ENCODE assay signal across 8 cellular contexts in genomic region chr7:139118803-139119485, GRCh38. TPM values are rescaled to one million over a fixed set of nuclear protein-coding genes. Genes with fewer than 3 reads are reported as not detected.
A peak's percentile ranks its signal among the peaks of the same experiment; 100 is the strongest.
DNase-seq lines count a peak whose midpoint lies in the region; ATAC-seq and TF ChIP-seq lines count a peak whose summit lies in the region.

No MANE protein-coding gene starts in this region.

- ATAC-seq in GM18870 (IDR thresholded peaks at IDR 0.05; ENCODE audit: unreplicated experiment): peak; percentile 62
- peak; percentile 79 for ATAC-seq in HG03025 (IDR thresholded peaks at IDR 0.05; ENCODE audit: low FRiP score, unreplicated experiment)

- H3K9me2 ChIP-seq in OCI-LY1 (ENCODE audit: low read depth, low read length): no peaks in the 10 kb centered on the region

- TF ChIP-seq POLR2A in erythroblast (IDR thresholded peaks at IDR 0.05; ENCODE audit: low read length): no peak

- H3F3A ChIP-seq in OCI-LY1 (ENCODE audit: insufficient read depth, low read length): no peaks in the 10 kb centered on the region

- H3K9ac ChIP-seq in OCI-LY1 (ENCODE audit: low read length): no peak overlapping the region

- peak; percentile 80 for DNase-seq in BE2C
- DNase-seq in erythroblast (lab: John Stamatoyannopoulos, UW): peak; percentile 82 to 89
- no peak for DNase-seq in ACHN
- no peak for DNase-seq in iPS-NIHi7 (ENCODE audit: extremely low spot score)
- DNase-seq in NCI-H526 (lab: John Stamatoyannopoulos, UW): no peak

- H3K9me3 ChIP-seq in BE2C (no peaks in the 10 kb centered on the region), OCI-LY1 (ENCODE audit: low read length) (no peaks in the 10 kb centered on the region)

- H3K4me2 ChIP-seq in OCI-LY1 (ENCODE audit: low read length): peak overlapping the region; percentile 28

- H3K27me3 ChIP-seq in BE2C: no peaks in the 10 kb centered on the region
- H3K27me3 ChIP-seq in OCI-LY1 (ENCODE audit: insufficient read depth, low read length): no peaks in the 10 kb centered on the region

- no peaks in the 10 kb centered on the region for H3K79me2 ChIP-seq in OCI-LY1 (ENCODE audit: insufficient read depth, low read length)

- H3K36me3 ChIP-seq in BE2C (no peaks in the 10 kb centered on the region), OCI-LY1 (ENCODE audit: insufficient read depth, low read length) (no peaks in the 10 kb centered on the region)

- peak overlapping the region; percentile 21; the same call in 1 of the 2 replicates for H3K4me3 ChIP-seq in BE2C (ENCODE audit: low read depth, low read length)
- peak overlapping the region; percentile 6 for H3K4me3 ChIP-seq in OCI-LY1 (ENCODE audit: low read depth, low read length, poor library complexity, severe bottlenecking)

- no peak overlapping the region for H3K27ac ChIP-seq in OCI-LY1 (ENCODE audit: low read depth, low read length, poor library complexity, severe bottlenecking)

- H2AFZ ChIP-seq in OCI-LY1 (ENCODE audit: low read length): peak overlapping the region; percentile 12; the same call in 1 of the 2 replicates

- H4K20me1 ChIP-seq in OCI-LY1 (ENCODE audit: insufficient read depth, low read length): no peaks in the 10 kb centered on the region

- in situ Hi-C loops in ACHN (cut with HindIII; ENCODE audit: low pct_ligation_motif_present, low pct_unique_long_range_greater_than_20kb, low sequenced_read_pairs): no loop called here

- TF ChIP-seq CTCF in BE2C (IDR thresholded peaks at IDR 0.05; ENCODE audit: low read depth, low read length): no peak
- no peak for TF ChIP-seq CTCF in OCI-LY1 (IDR thresholded peaks at IDR 0.05; ENCODE audit: low read length)

- H3K4me1 ChIP-seq in BE2C (peaks cover 13% of the 10 kb centered on the region), OCI-LY1 (ENCODE audit: insufficient read depth, low read length, severe bottlenecking) (peaks cover 13% of the 10 kb centered on the region)

RNA-seq across cellular contexts. Expression of gene ZC3HAV1, which starts 9.4 kb away (rescaled TPM):
- polyA plus RNA-seq in BE2C (2012; ENCODE audit: insufficient read depth, insufficient read length, low read depth): 7.0 TPM

Comparison
In these comparisons a context has a peak if more than half of its experiments do, and no peak if none do; other contexts are left out.
1. DNase-seq: peak in BE2C (single experiment) and erythroblast (2 of 2); none in ACHN (single experiment), iPS-NIHi7 (single experiment) and NCI-H526 (0 of 2).